Comparison of ENCODE assay signal across 17 cellular contexts in the genomic region with DNA sequence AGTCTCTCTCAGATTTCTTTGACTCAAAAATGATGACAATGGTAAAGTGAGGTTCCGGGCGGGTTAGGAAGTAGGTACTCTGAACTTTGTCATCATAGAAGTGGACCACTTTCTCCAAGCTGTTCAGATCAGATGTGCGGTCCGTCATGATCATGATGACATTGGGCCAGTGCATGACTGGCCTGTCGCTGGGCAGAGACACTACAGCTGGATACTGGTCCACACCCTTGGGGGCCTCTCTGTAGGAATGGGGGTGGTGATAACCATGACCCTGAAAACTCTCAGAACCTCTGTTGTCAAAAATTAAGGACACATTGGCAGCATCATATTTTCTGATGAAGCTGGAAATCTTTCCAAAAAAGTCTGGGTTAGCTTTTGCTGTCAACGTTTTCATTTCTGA. TPM values are rescaled to one million over a fixed set of nuclear protein-coding genes. Genes with fewer than 3 reads are reported as not detected.
DNase-seq lines count a peak whose midpoint lies in the region; ATAC-seq lines count a peak whose summit lies in the region.
"Had no signal": no experiment of that assay in that cellular context is flagged by ENCODE, and none has a peak within 500 bp of the region (broad histone marks: within the 10 kb centered on the region; RNA-seq: fewer than 3 reads in every experiment).

No MANE protein-coding gene starts in this region.

- H3K4ac ChIP-seq in mesenchymal stem cell (ENCODE audit: low read depth in 1 of 2, low read length in 2 of 2) = no peak overlapping the region

- no peak overlapping the region for H3K23ac ChIP-seq in mesenchymal stem cell (ENCODE audit: low read length in 2 of 2)

- H3K9ac ChIP-seq in mesenchymal stem cell (ENCODE audit: low read length) = no peak overlapping the region
- H3K9ac ChIP-seq: BLaER1 had no signal

- no peak overlapping the region for H3K18ac ChIP-seq in mesenchymal stem cell (ENCODE audit: low read depth in 1 of 2, low read length in 2 of 2)

- H3K79me1 ChIP-seq in mesenchymal stem cell (replicated peaks; ENCODE audit: low read length, poor library complexity, severe bottlenecking) = no peaks in the 10 kb centered on the region

- 96% methylated on average over 6 of the region's 6 CpGs for WGBS in mesenchymal stem cell

- H2BK5ac ChIP-seq in mesenchymal stem cell (ENCODE audit: low read depth, low read length, poor library complexity, severe bottlenecking) = no peak overlapping the region

- peak overlapping the region; percentile 24 for H4K8ac ChIP-seq in mesenchymal stem cell (ENCODE audit: low read length)

- no peaks in the 10 kb centered on the region for H3K9me3 ChIP-seq in mesenchymal stem cell (ENCODE audit: control insufficient read depth, low read length)
- H3K9me3 ChIP-seq: BLaER1, Caco-2 had no signal

- H3K27ac ChIP-seq in mesenchymal stem cell (ENCODE audit: low read length, poor library complexity, severe bottlenecking) = no peak overlapping the region
- H3K27ac ChIP-seq: BLaER1, HL-60 had no signal

- intact Hi-C loops in Right ventricle myocardium inferior (cut with DNase I) = no loop called here
- intact Hi-C loops in Right ventricle myocardium superior (cut with DNase I) = no loop called here

- DNase-seq in Right ventricle myocardium inferior (ENCODE audit: missing footprints) = no peak
- no peak for DNase-seq in Right ventricle myocardium superior
- no peak for DNase-seq in mesenchymal stem cell
- no peak for DNase-seq in HCEC 1CT
- DNase-seq in SW480 (ENCODE audit: low spot score) = no peak
- DNase-seq: 8988T; AML-193; Caco-2; CD8-positive, alpha-beta memory T cell; DND-41; GDM1 had no signal

- H2AK5ac ChIP-seq in mesenchymal stem cell (ENCODE audit: low read length, severe bottlenecking) = no peak overlapping the region

- H3K4me3 ChIP-seq in mesenchymal stem cell (ENCODE audit: insufficient read depth in 1 of 2, low read depth in 1 of 2, low read length in 2 of 2) = no peak overlapping the region
- H3K4me3 ChIP-seq: BLaER1, K562 had no signal

- no peaks in the 10 kb centered on the region for H3K27me3 ChIP-seq in mesenchymal stem cell (ENCODE audit: control insufficient read depth in 1 of 2, insufficient read depth in 1 of 2, low read length in 2 of 2)
- H3K27me3 ChIP-seq: BLaER1 had no signal

- no peak overlapping the region for H3K14ac ChIP-seq in mesenchymal stem cell (ENCODE audit: low read length in 2 of 2)

- no peak overlapping the region for H4K91ac ChIP-seq in mesenchymal stem cell (ENCODE audit: low read length)

- peaks cover 7 to 24% of the 10 kb centered on the region in 2 experiments for H3K36me3 ChIP-seq in mesenchymal stem cell (ENCODE audit: control insufficient read depth in 1 of 2, insufficient read depth in 2 of 2, low read depth in 1 of 2, low read length in 2 of 2)

- H2BK120ac ChIP-seq in mesenchymal stem cell (ENCODE audit: low read depth, low read length) = no peak overlapping the region

- no peak overlapping the region for H3K4me2 ChIP-seq in mesenchymal stem cell (ENCODE audit: low read length, poor library complexity, severe bottlenecking)
- H3K4me2 ChIP-seq: BLaER1 had no signal

- no peaks in the 10 kb centered on the region for H3K4me1 ChIP-seq in mesenchymal stem cell (ENCODE audit: control insufficient read depth, insufficient read depth, low read depth, low read length)

- H2BK12ac ChIP-seq in mesenchymal stem cell (ENCODE audit: low read length in 2 of 2) = no peak overlapping the region

- H2AFZ ChIP-seq in mesenchymal stem cell (ENCODE audit: low read depth, low read length) = no peak overlapping the region

- no peak overlapping the region for H2BK15ac ChIP-seq in mesenchymal stem cell (ENCODE audit: low read depth, poor library complexity, severe bottlenecking)

- ATAC-seq in Right ventricle myocardium inferior (peak; percentile 65), Right ventricle myocardium superior (ENCODE audit: poor library complexity) (no peak), GM19324 (IDR thresholded peaks at IDR 0.05; ENCODE audit: low FRiP score, unreplicated experiment) (peak; percentile 55), HG03439 (IDR thresholded peaks at IDR 0.05; ENCODE audit: unreplicated experiment) (peak; percentile 25), GM18498 (IDR thresholded peaks at IDR 0.05; ENCODE audit: unreplicated experiment) (no peak)
- ATAC-seq: K562 had no signal

RNA-seq across cellular contexts. Expression of a gene that starts 28.2 kb away (rescaled TPM):
- total RNA-seq in Right ventricle myocardium inferior (3.8 TPM), Right ventricle myocardium superior (3.1 TPM)
- 1.7 TPM for polyA plus RNA-seq in mesenchymal stem cell (2013, experiment 1 of 2)
- 1.8 TPM for polyA plus RNA-seq in mesenchymal stem cell (2013, experiment 2 of 2)

Comparison
In these comparisons a context has a peak if more than half of its experiments do, and no peak if none do; other contexts are left out.
1. ATAC-seq: peak in Right ventricle myocardium inferior (single experiment), GM19324 (single experiment) and HG03439 (single experiment); none in Right ventricle myocardium superior (single experiment) and GM18498 (single experiment).